Comparison of ENCODE assay signal across 29 cellular contexts in genomic region chr2:147330925-147331324, GRCh38.
DNase-seq lines count a peak whose midpoint lies in the region; ATAC-seq, FAIRE-seq and TF ChIP-seq lines count a peak whose summit lies in the region.
"Had no signal": no experiment of that assay in that cellular context is flagged by ENCODE, and none has a peak within 500 bp of the region (broad histone marks: within the 10 kb centered on the region; RNA-seq: fewer than 3 reads in every experiment).

No MANE protein-coding gene starts in this region.

- H3K27ac ChIP-seq in MM.1S (ENCODE audit: low read length), result peak overlapping the region; percentile 59; the same call in 1 of the 2 replicates
- H3K27ac ChIP-seq in GM23338 (ENCODE audit: low read depth), result no peak overlapping the region
- H3K27ac ChIP-seq: 22Rv1, BLaER1 had no signal

- H3K4me2 ChIP-seq in MM.1S (ENCODE audit: low read depth, low read length) (peak overlapping the region; percentile 48; the same call in 1 of the 2 replicates), GM23338 (no peak overlapping the region)
- H3K4me2 ChIP-seq: BLaER1 had no signal

- H3K4me3 ChIP-seq in MM.1S (ENCODE audit: low read length) (no peak overlapping the region), bronchial epithelial cell (ENCODE audit: low read depth, low read length) (no peak overlapping the region), GM23338 (no peak overlapping the region)
- H3K4me3 ChIP-seq: BLaER1, GM12878 had no signal

- H3K27ac Mint-ChIP-seq in activated CD4-positive, alpha-beta memory T cell treated with anti-CD3 and anti-CD28 coated beads for 36 hours, result peak overlapping the region; percentile 45
- H3K27ac Mint-ChIP-seq in activated CD4-positive, alpha-beta memory T cell treated with anti-CD3 and anti-CD28 coated beads, Interleukin-2, amount 10 ng/mL, durations not matched to agents 7 days and 5 days, result no peak overlapping the region
- H3K27ac Mint-ChIP-seq in activated naive CD4-positive, alpha-beta T cell treated with anti-CD3 and anti-CD28 coated beads, Interleukin-2, amount 50 U/mL, for 24 hours, result peak overlapping the region; percentile 59
- no peak overlapping the region for H3K27ac Mint-ChIP-seq in GM23338
- H3K27ac Mint-ChIP-seq: CD14-positive monocyte; CD8-positive, alpha-beta memory T cell had no signal

- no peaks in the 10 kb centered on the region for H3K9me3 ChIP-seq in MM.1S (replicated peaks; ENCODE audit: insufficient read depth, low read length)
- H3K9me3 ChIP-seq: BE2C, BLaER1 had no signal

- H3K36me3 ChIP-seq in MM.1S (replicated peaks; ENCODE audit: insufficient read depth, low read length) (no peaks in the 10 kb centered on the region), bronchial epithelial cell (ENCODE audit: control insufficient read depth, insufficient read depth, low read length) (no peaks in the 10 kb centered on the region), GM23338 (ENCODE audit: insufficient read depth) (no peaks in the 10 kb centered on the region)
- H3K36me3 ChIP-seq: BE2C, BLaER1 had no signal

- H3K36me3 Mint-ChIP-seq in activated CD4-positive, alpha-beta memory T cell treated with anti-CD3 and anti-CD28 coated beads for 36 hours, result no peaks in the 10 kb centered on the region
- peaks cover 12% of the 10 kb centered on the region for H3K36me3 Mint-ChIP-seq in activated CD4-positive, alpha-beta memory T cell treated with anti-CD3 and anti-CD28 coated beads, Interleukin-2, amount 10 ng/mL, durations not matched to agents 7 days and 5 days (ENCODE audit: low read depth)
- H3K36me3 Mint-ChIP-seq in activated naive CD4-positive, alpha-beta T cell treated with anti-CD3 and anti-CD28 coated beads, Interleukin-2, amount 50 U/mL, for 24 hours, result no peaks in the 10 kb centered on the region
- no peaks in the 10 kb centered on the region for H3K36me3 Mint-ChIP-seq in GM23338 (ENCODE audit: low read depth)
- H3K36me3 Mint-ChIP-seq: CD14-positive monocyte; CD4-positive, alpha-beta memory T cell; CD4-positive, CD25-positive, alpha-beta regulatory T cell; CD8-positive, alpha-beta memory T cell had no signal

- H2AFZ ChIP-seq in MM.1S (ENCODE audit: low read length), result no peak overlapping the region
- H2AFZ ChIP-seq in GM23338, result no peak overlapping the region

- TF ChIP-seq CTCF in MM.1S (IDR thresholded peaks at IDR 0.05; ENCODE audit: low read length), result no peak
- no peak for TF ChIP-seq CTCF in bronchial epithelial cell (IDR thresholded peaks at IDR 0.05; ENCODE audit: insufficient read depth, low read length, severe bottlenecking)
- no peak for TF ChIP-seq CTCF in GM23338 (conservative IDR thresholded peaks at IDR 0.05; ENCODE audit: low read depth in 2 of 2)

- no peaks in the 10 kb centered on the region for H3K27me3 Mint-ChIP-seq in activated CD4-positive, alpha-beta memory T cell treated with anti-CD3 and anti-CD28 coated beads for 36 hours
- no peaks in the 10 kb centered on the region for H3K27me3 Mint-ChIP-seq in activated CD4-positive, alpha-beta memory T cell treated with anti-CD3 and anti-CD28 coated beads, Interleukin-2, amount 10 ng/mL, durations not matched to agents 7 days and 5 days
- no peaks in the 10 kb centered on the region for H3K27me3 Mint-ChIP-seq in activated naive CD4-positive, alpha-beta T cell treated with anti-CD3 and anti-CD28 coated beads, Interleukin-2, amount 50 U/mL, for 24 hours
- peaks cover 1% of the 10 kb centered on the region for H3K27me3 Mint-ChIP-seq in GM23338 (ENCODE audit: insufficient read depth, low read depth, poor library complexity)
- H3K27me3 Mint-ChIP-seq: CD4-positive, alpha-beta memory T cell; CD4-positive, CD25-positive, alpha-beta regulatory T cell; CD8-positive, alpha-beta memory T cell had no signal

- CTCF ChIA-PET in activated CD4-positive, alpha-beta memory T cell treated with anti-CD3 and anti-CD28 coated beads for 36 hours (lab: Charles Lee), result interaction anchor here (0.6 to 8.0 kb wide), 7 partner anchors 12 to 580 kb away, joined by 3 to 78 read pairs (median 6); no protein-coding TSS in a partner anchor
- CTCF ChIA-PET in activated CD4-positive, alpha-beta memory T cell treated with anti-CD3 and anti-CD28 coated beads, Interleukin-2, amount 10 ng/mL, durations not matched to agents 7 days and 5 days (lab: Charles Lee), result interaction anchor here (0.7 to 4.8 kb wide), 9 partner anchors 33 to 404 kb away, joined by 3 to 35 read pairs (median 4); no protein-coding TSS in a partner anchor

- H3K9ac ChIP-seq in MM.1S (ENCODE audit: low read length), result no peak overlapping the region
- H3K9ac ChIP-seq: BLaER1 had no signal

- no peak overlapping the region for H3K4me3 Mint-ChIP-seq in activated CD4-positive, alpha-beta memory T cell treated with anti-CD3 and anti-CD28 coated beads for 36 hours
- H3K4me3 Mint-ChIP-seq in activated CD4-positive, alpha-beta memory T cell treated with anti-CD3 and anti-CD28 coated beads, Interleukin-2, amount 10 ng/mL, durations not matched to agents 7 days and 5 days, result no peak overlapping the region
- H3K4me3 Mint-ChIP-seq in activated naive CD4-positive, alpha-beta T cell treated with anti-CD3 and anti-CD28 coated beads, Interleukin-2, amount 50 U/mL, for 24 hours, result no peak overlapping the region
- no peak overlapping the region for H3K4me3 Mint-ChIP-seq in GM23338
- H3K4me3 Mint-ChIP-seq: CD14-positive monocyte; CD4-positive, CD25-positive, alpha-beta regulatory T cell; CD8-positive, alpha-beta memory T cell had no signal

- DNase-seq in activated CD4-positive, alpha-beta memory T cell treated with anti-CD3 and anti-CD28 coated beads for 36 hours, result no peak
- DNase-seq in activated CD4-positive, alpha-beta memory T cell treated with anti-CD3 and anti-CD28 coated beads, Interleukin-2, amount 10 ng/mL, durations not matched to agents 7 days and 5 days, result no peak
- no peak for DNase-seq in activated naive CD4-positive, alpha-beta T cell treated with Interleukin-2 at 50 U/mL for 16 hours
- no peak for DNase-seq in MM.1S
- DNase-seq in bronchial epithelial cell (ENCODE audit: low read depth), result no peak
- DNase-seq in RPMI8226, result no peak
- DNase-seq in GM23338 (ENCODE audit: low spot score), result no peak
- DNase-seq: ACHN; BE2C; C1 segment of cervical spinal cord; CD4-positive, alpha-beta memory T cell; CD4-positive, CD25-positive, alpha-beta regulatory T cell; CD8-positive, alpha-beta memory T cell; COR-L47; DMS 273 treated with DMSO at 0.1 percent for 48 hours; DMS153; DMS53; DMS79; DND-41; EL; GDM1 had no signal

- intact Hi-C loops in activated CD4-positive, alpha-beta memory T cell treated with anti-CD3 and anti-CD28 coated beads for 36 hours (cut with micrococcal nuclease), result loop anchor here (1.0 to 10.0 kb wide), 3 partner anchors 99 to 596 kb away; no protein-coding TSS in a partner anchor

- H4K20me1 ChIP-seq in MM.1S (ENCODE audit: insufficient read depth, low read length) (no peaks in the 10 kb centered on the region), GM23338 (replicated peaks; ENCODE audit: insufficient read depth) (no peaks in the 10 kb centered on the region)
- H4K20me1 ChIP-seq: BLaER1 had no signal

- H3K79me2 ChIP-seq in MM.1S (ENCODE audit: low read length) (no peaks in the 10 kb centered on the region), GM23338 (replicated peaks; ENCODE audit: insufficient read depth) (no peaks in the 10 kb centered on the region)

- POLR2A ChIA-PET in activated CD4-positive, alpha-beta memory T cell treated with anti-CD3 and anti-CD28 coated beads for 36 hours (lab: Charles Lee), result no interaction called here
- POLR2A ChIA-PET in activated CD4-positive, alpha-beta memory T cell treated with anti-CD3 and anti-CD28 coated beads, Interleukin-2, amount 10 ng/mL, durations not matched to agents 7 days and 5 days (lab: Charles Lee), result interaction anchor here (0.7 to 1.2 kb wide), 3 partner anchors 33 to 42 kb away, joined by 3 to 4 read pairs (median 3); no protein-coding TSS in a partner anchor

- H3F3A ChIP-seq in MM.1S (ENCODE audit: insufficient read depth, low read length) (peaks cover 5% of the 10 kb centered on the region; the same call in 1 of the 2 replicates), GM23338 (replicated peaks; ENCODE audit: low read depth) (no peaks in the 10 kb centered on the region)

- H3K4me1 ChIP-seq in MM.1S (ENCODE audit: low read length) (peaks cover 14% of the 10 kb centered on the region), GM23338 (ENCODE audit: insufficient read depth) (no peaks in the 10 kb centered on the region)
- H3K4me1 ChIP-seq: BE2C, BLaER1 had no signal

- H3K27me3 ChIP-seq in MM.1S (replicated peaks; ENCODE audit: insufficient read depth, low read length) (no peaks in the 10 kb centered on the region), bronchial epithelial cell (ENCODE audit: control insufficient read depth, insufficient read depth, low read length) (no peaks in the 10 kb centered on the region), GM23338 (ENCODE audit: insufficient read depth) (no peaks in the 10 kb centered on the region)
- H3K27me3 ChIP-seq: BE2C, BLaER1 had no signal

- FAIRE-seq in bronchial epithelial cell (lab: Jason Lieb, UNC), result peak; percentile 66
- FAIRE-seq: A204.1, GM12878, GM12892, GM18507 had no signal

- H3K9me3 Mint-ChIP-seq in activated CD4-positive, alpha-beta memory T cell treated with anti-CD3 and anti-CD28 coated beads for 36 hours, result no peaks in the 10 kb centered on the region
- peaks cover 6% of the 10 kb centered on the region for H3K9me3 Mint-ChIP-seq in activated CD4-positive, alpha-beta memory T cell treated with anti-CD3 and anti-CD28 coated beads, Interleukin-2, amount 10 ng/mL, durations not matched to agents 7 days and 5 days
- no peaks in the 10 kb centered on the region for H3K9me3 Mint-ChIP-seq in activated naive CD4-positive, alpha-beta T cell treated with anti-CD3 and anti-CD28 coated beads, Interleukin-2, amount 50 U/mL, for 24 hours
- H3K9me3 Mint-ChIP-seq in GM23338, result no peaks in the 10 kb centered on the region

- ATAC-seq in GM23338, result no peak

- H3K4me1 Mint-ChIP-seq in activated CD4-positive, alpha-beta memory T cell treated with anti-CD3 and anti-CD28 coated beads for 36 hours (ENCODE audit: low read depth), result peaks cover 26% of the 10 kb centered on the region
- H3K4me1 Mint-ChIP-seq in activated CD4-positive, alpha-beta memory T cell treated with anti-CD3 and anti-CD28 coated beads, Interleukin-2, amount 10 ng/mL, durations not matched to agents 7 days and 5 days, result peaks cover 46% of the 10 kb centered on the region
- peaks cover 16% of the 10 kb centered on the region for H3K4me1 Mint-ChIP-seq in activated naive CD4-positive, alpha-beta T cell treated with anti-CD3 and anti-CD28 coated beads, Interleukin-2, amount 50 U/mL, for 24 hours
- H3K4me1 Mint-ChIP-seq in GM23338, result no peaks in the 10 kb centered on the region

- no peaks in the 10 kb centered on the region for H3K9me2 ChIP-seq in MM.1S (replicated peaks; ENCODE audit: insufficient read depth, low read length)
- H3K9me2 ChIP-seq in GM23338 (ENCODE audit: insufficient read depth), result peaks cover 4% of the 10 kb centered on the region; the same call in 1 of the 2 replicates

TF ChIP-seq in GM23338, 12 proteins besides CTCF, POLR2A, EP300 and RAD21:
- no peak for TF ChIP-seq JUNB (IDR thresholded peaks at IDR 0.05; ENCODE audit: unreplicated experiment)
- TF ChIP-seq NANOG (IDR thresholded peaks at IDR 0.05; ENCODE audit: borderline replicate concordance), result no peak
- TF ChIP-seq EZH2 (IDR thresholded peaks at IDR 0.05; ENCODE audit: low read depth, unreplicated experiment), result no peak

Comparison
In these comparisons a context has a peak if more than half of its experiments do, and no peak if none do; other contexts are left out.
1. H3K27ac Mint-ChIP-seq: peak in activated CD4-positive, alpha-beta memory T cell treated with anti-CD3 and anti-CD28 coated beads for 36 hours (single experiment) and activated naive CD4-positive, alpha-beta T cell treated with anti-CD3 and anti-CD28 coated beads, Interleukin-2, amount 50 U/mL, for 24 hours (single experiment); none in activated CD4-positive, alpha-beta memory T cell treated with anti-CD3 and anti-CD28 coated beads, Interleukin-2, amount 10 ng/mL, durations not matched to agents 7 days and 5 days (single experiment) and GM23338 (single experiment).